Comparison of ENCODE assay signal across 8 cellular contexts in the genomic region with DNA sequence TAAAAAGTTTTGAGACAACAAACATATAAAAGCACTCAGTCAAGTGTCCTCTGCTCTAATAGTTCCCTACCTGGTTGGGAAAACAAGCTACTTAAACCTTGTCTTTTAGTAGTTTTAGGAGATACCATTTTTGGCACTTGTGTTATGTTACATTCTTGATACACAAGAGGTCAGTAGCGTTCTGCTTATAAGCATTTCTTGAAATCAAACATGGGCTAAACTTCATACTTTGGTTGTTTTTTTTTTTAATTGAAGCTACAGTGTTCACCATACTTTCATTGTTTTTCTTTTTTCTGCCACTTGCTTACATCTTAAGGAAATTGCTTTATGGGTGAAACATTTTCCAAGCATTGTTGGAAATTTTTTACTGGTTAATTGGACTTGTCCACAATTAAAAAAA. TPM values are rescaled to one million over a fixed set of nuclear protein-coding genes. Genes with fewer than 3 reads are reported as not detected.
DNase-seq lines count a peak whose midpoint lies in the region; ATAC-seq and FAIRE-seq lines count a peak whose summit lies in the region.

No MANE protein-coding gene starts in this region.

- ATAC-seq in GM19324 (IDR thresholded peaks at IDR 0.05; ENCODE audit: low FRiP score, unreplicated experiment): no peak

- DNase-seq in DMS53 (lab: John Stamatoyannopoulos, UW): peak; percentile 75
- peak; percentile 3 for DNase-seq in HTR-8/SVneo (ENCODE audit: insufficient read length, low spot score)
- peak; percentile 32 for DNase-seq in RPMI8226
- peak in 1 of 2 donors; percentile 21 for DNase-seq in frontal cortex (ENCODE audit: low spot score in 2 of 2)
- no peak for DNase-seq in GM19238 (ENCODE audit: insufficient read length, low spot score)
- DNase-seq in OCI-M2 (lab: John Stamatoyannopoulos, UW; ENCODE audit: unreplicated experiment): no peak
- DNase-seq in stimulated activated CD4-positive, alpha-beta T cell treated with anti-CD3 and anti-CD28 coated beads, Interleukin-4, amount 100 ng/mL, for 4 hours: no peak

- FAIRE-seq in HTR-8/SVneo (lab: Jason Lieb, UNC) (no peak), frontal cortex (lab: Jason Lieb, UNC) (peak; percentile 95)

RNA-seq across cellular contexts. Expression of a gene that starts 12.9 kb away (rescaled TPM):
- 40.8 TPM for total RNA-seq in frontal cortex

RNA-seq across cellular contexts. Expression of a gene that starts 13.3 kb away (rescaled TPM):
- 20.0 TPM for total RNA-seq in frontal cortex

Comparison
In these comparisons a context has a peak if more than half of its experiments do, and no peak if none do; other contexts are left out.
1. DNase-seq: peak in DMS53 (single experiment), HTR-8/SVneo (single experiment) and RPMI8226 (single experiment); none in GM19238 (single experiment), OCI-M2 (single experiment) and stimulated activated CD4-positive, alpha-beta T cell treated with anti-CD3 and anti-CD28 coated beads, Interleukin-4, amount 100 ng/mL, for 4 hours (0 of 2).